ENCODE assay signal across 7 cellular contexts in genomic region chr17:20151174-20151573, GRCh38.
"Had no signal": no experiment of that assay in that cellular context is flagged by ENCODE, and none has a peak within 500 bp of the region (broad histone marks: within the 10 kb centered on the region; RNA-seq: fewer than 3 reads in every experiment).

No MANE protein-coding gene starts in this region.

- H3K9ac ChIP-seq: GM23248 had no signal

- H3K27ac ChIP-seq: GM23248, HL-60 had no signal

- H2AFZ ChIP-seq: GM23248 had no signal

- DNase-seq: GM23248, GOT3, H9, HCEC 1CT, KG1 had no signal

- FAIRE-seq: H54 had no signal

- H3K4me3 ChIP-seq: GM23248 had no signal
